ENCODE assay signal across 1 cellular context in genomic region chr19:511101-511841, GRCh38.
A peak's percentile ranks its signal among the peaks of the same experiment; 100 is the strongest.
TF ChIP-seq lines count a peak whose summit lies in the region.

No MANE protein-coding gene starts in this region.

TF ChIP-seq in HCT116, 20 proteins besides CTCF, POLR2A, EP300 and RAD21 (continued from another document):
- no peak for TF ChIP-seq MAX (IDR thresholded peaks at IDR 0.05)
- TF ChIP-seq TCF7L2 (IDR thresholded peaks at IDR 0.05; ENCODE audit: borderline replicate concordance, extremely low read depth, insufficient read depth, insufficient read length): peak; percentile 99
- no peak for TF ChIP-seq SRF (IDR thresholded peaks at IDR 0.05; ENCODE audit: low read depth)
- TF ChIP-seq ZFX (IDR thresholded peaks at IDR 0.05): no peak
